Comparison of ENCODE assay signal across 8 cellular contexts in genomic region chr4:133149932-133150642, GRCh38. TPM values are rescaled to one million over a fixed set of nuclear protein-coding genes. Genes with fewer than 3 reads are reported as not detected.
DNase-seq lines count a peak whose midpoint lies in the region; ATAC-seq and TF ChIP-seq lines count a peak whose summit lies in the region.

No MANE protein-coding gene starts in this region.

- peak overlapping the region in 10 of 11 experiments; percentile 33 to 73 (median 68); a peak in 17 of 22 replicates for H3K4me2 ChIP-seq in BLaER1 treated with 17β-estradiol and CSF1 and Interleukin-3, amounts not matched to agents 10 nM and 100 nM

- H3K9me3 Mint-ChIP-seq in progenitor cell of endocrine pancreas (ENCODE audit: low read depth), result no peaks in the 10 kb centered on the region

- no peaks in the 10 kb centered on the region for H3K36me3 Mint-ChIP-seq in progenitor cell of endocrine pancreas (ENCODE audit: insufficient read depth)

- no peak for TF ChIP-seq CTCF in progenitor cell of endocrine pancreas (IDR thresholded peaks at IDR 0.05; ENCODE audit: unreplicated experiment)
- no peak for TF ChIP-seq CTCF in GM10266 (IDR thresholded peaks at IDR 0.05; ENCODE audit: control insufficient read depth, insufficient read depth, low read depth, missing control alignments)

- DNase-seq in fibroblast of peridontal ligament (ENCODE audit: extremely low read depth) (peak; percentile 15), progenitor cell of endocrine pancreas (ENCODE audit: low spot score, unreplicated experiment) (no peak), NCI-H526 treated with DMSO at 0.1 percent for 48 hours (lab: John Stamatoyannopoulos, UW) (no peak), GM10266 (ENCODE audit: extremely low spot score) (no peak)
- no peak for DNase-seq in activated naive CD4-positive, alpha-beta T cell treated with Interleukin-2 at 50 U/mL for 16 hours

- H3K9ac ChIP-seq in BLaER1 treated with 17β-estradiol and CSF1 and Interleukin-3, amounts not matched to agents 10 nM and 100 nM, result no peak overlapping the region
- H3K9ac ChIP-seq in HUES6 (ENCODE audit: low read length), result peak overlapping the region; percentile 77

- H3K27me3 Mint-ChIP-seq in progenitor cell of endocrine pancreas, result peaks cover 86% of the 10 kb centered on the region

- H3K9me3 ChIP-seq in BLaER1 treated with 17β-estradiol and CSF1 and Interleukin-3, amounts not matched to agents 10 nM and 100 nM (replicated peaks in 1 of 11), result peaks cover 55 to 66% (median 61%) of the 10 kb centered on the region in 11 experiments
- H3K9me3 ChIP-seq in HUES6 (ENCODE audit: control insufficient read depth, insufficient read depth, low read depth, low read length), result no peaks in the 10 kb centered on the region

- H3K36me3 ChIP-seq in BLaER1 treated with 17β-estradiol and CSF1 and Interleukin-3, amounts not matched to agents 10 nM and 100 nM, result no peaks in the 10 kb centered on the region
- H3K36me3 ChIP-seq in HUES6 (ENCODE audit: control insufficient read depth, insufficient read depth, low read length), result peaks cover 7% of the 10 kb centered on the region; the same call in 1 of the 2 replicates

- no peak overlapping the region for H3K27ac Mint-ChIP-seq in progenitor cell of endocrine pancreas

- peaks cover 30 to 49% (median 42%) of the 10 kb centered on the region in 11 experiments for H3K27me3 ChIP-seq in BLaER1 treated with 17β-estradiol and CSF1 and Interleukin-3, amounts not matched to agents 10 nM and 100 nM
- H3K27me3 ChIP-seq in HUES6 (ENCODE audit: control insufficient read depth, insufficient read depth, low read length), result peaks cover 78% of the 10 kb centered on the region

- H3K4me1 Mint-ChIP-seq in progenitor cell of endocrine pancreas (ENCODE audit: low read depth), result peaks cover 54% of the 10 kb centered on the region

- H3K4me3 ChIP-seq in BLaER1 treated with 17β-estradiol and CSF1 and Interleukin-3, amounts not matched to agents 10 nM and 100 nM, result peak overlapping the region in 6 of 10 experiments; percentile 45 to 59 (median 56); a peak in 11 of 20 replicates
- peak overlapping the region; percentile 94 for H3K4me3 ChIP-seq in HUES6 (ENCODE audit: low read depth, low read length)

- H3K27ac ChIP-seq in BLaER1 treated with 17β-estradiol and CSF1 and Interleukin-3, amounts not matched to agents 10 nM and 100 nM, result no peak overlapping the region
- no peak overlapping the region for H3K27ac ChIP-seq in HUES6 (ENCODE audit: low read depth, low read length)

- H3K4me1 ChIP-seq in BLaER1 treated with 17β-estradiol and CSF1 and Interleukin-3, amounts not matched to agents 10 nM and 100 nM, result peaks cover 9 to 16% (median 13%) of the 10 kb centered on the region in 10 experiments; a peak in 15 of 20 replicates
- H3K4me1 ChIP-seq in HUES6 (ENCODE audit: control insufficient read depth, insufficient read depth, low read length), result peaks cover 31% of the 10 kb centered on the region

- H4K20me1 ChIP-seq in BLaER1 treated with 17β-estradiol and CSF1 and Interleukin-3, amounts not matched to agents 10 nM and 100 nM, result no peaks in the 10 kb centered on the region; a peak in 1 of 22 replicates

- peak overlapping the region; percentile 70 for H3K4me3 Mint-ChIP-seq in progenitor cell of endocrine pancreas (ENCODE audit: low read depth)

- ATAC-seq in HG03342 (IDR thresholded peaks at IDR 0.05; ENCODE audit: unreplicated experiment), result no peak

RNA-seq across cellular contexts. Expression of gene PCDH10, which starts 1.0 kb away (rescaled TPM):
- total RNA-seq in progenitor cell of endocrine pancreas, result 0.53 and 0.69 TPM in 2 replicates
